ENCODE assay signal across 11 cellular contexts in genomic region chr4:83207497-83208105, GRCh38.
DNase-seq lines count a peak whose midpoint lies in the region; ATAC-seq and TF ChIP-seq lines count a peak whose summit lies in the region.
"Had no signal": no experiment of that assay in that cellular context is flagged by ENCODE, and none has a peak within 500 bp of the region (broad histone marks: within the 10 kb centered on the region; RNA-seq: fewer than 3 reads in every experiment).

No MANE protein-coding gene starts in this region.

- H3K27ac ChIP-seq in breast epithelium (no peak overlapping the region), H9 (ENCODE audit: insufficient read length, low read depth, low read length) (no peak overlapping the region)

- no peaks in the 10 kb centered on the region for H3K36me3 ChIP-seq in breast epithelium
- H3K36me3 ChIP-seq in kidney epithelial cell (ENCODE audit: control insufficient read depth, insufficient read depth, low read length): no peaks in the 10 kb centered on the region

- no peak overlapping the region for H3K27ac Mint-ChIP-seq in MCF 10A (ENCODE audit: low read depth, unreplicated experiment)
- no peak overlapping the region for H3K27ac Mint-ChIP-seq in H9

- H2BK12ac ChIP-seq in H9 (ENCODE audit: insufficient read length, low read depth, low read length): no peak overlapping the region

- H3K18ac ChIP-seq in H9 (ENCODE audit: insufficient read length, low read depth, low read length): no peak overlapping the region

- no peak overlapping the region for H2AK5ac ChIP-seq in H9 (ENCODE audit: insufficient read length, low read length)

- H3K9me3 ChIP-seq in breast epithelium: no peaks in the 10 kb centered on the region
- H3K9me3 ChIP-seq in H9 (ENCODE audit: control insufficient read depth, low read depth, low read length): peaks cover 9% of the 10 kb centered on the region

- H3T11ph ChIP-seq in H9 (ENCODE audit: low read length): no peak overlapping the region

- no CpG with 5 or more reads among the region's 6 CpGs for WGBS in H9 (ENCODE audit: extremely low coverage, insufficient read length, low lambda C conversion rate)

- H3K9me3 Mint-ChIP-seq in MCF 10A (ENCODE audit: unreplicated experiment): peaks cover 10% of the 10 kb centered on the region
- peaks cover 16 to 17% of the 10 kb centered on the region in 2 experiments for H3K9me3 Mint-ChIP-seq in H9

- intact Hi-C loops in MCF 10A (cut with micrococcal nuclease): no loop called here
- intact Hi-C loops in breast epithelium (cut with DNase I; ENCODE audit: low total_unique reads): no loop called here

- POLR2A ChIA-PET in MCF 10A (lab: Yijun Ruan, JAX): interaction anchor here (0.6 to 2.1 kb wide), 5 partner anchors 10 to 93 kb away, joined by 3 to 7 read pairs (median 5); partner anchors contain the start of gene PLAC8

- H3K27me3 Mint-ChIP-seq in MCF 10A (ENCODE audit: insufficient read depth, unreplicated experiment): no peaks in the 10 kb centered on the region
- H3K27me3 Mint-ChIP-seq in H9 (ENCODE audit: low read depth): peaks cover 16% of the 10 kb centered on the region

- H3K9ac ChIP-seq in H9 (ENCODE audit: extremely low read depth, insufficient read length, low read length): no peak overlapping the region

- TF ChIP-seq CTCF in MCF 10A (IDR thresholded peaks at IDR 0.05; ENCODE audit: unreplicated experiment) (no peak), breast epithelium (IDR thresholded peaks at IDR 0.05) (no peak), astrocyte of the cerebellum (IDR thresholded peaks at IDR 0.05; ENCODE audit: low read depth, low read length, missing control alignments) (no peak), kidney epithelial cell (IDR thresholded peaks at IDR 0.05; ENCODE audit: insufficient read depth, low read length, poor library complexity, severe bottlenecking) (no peak), H9 (conservative IDR thresholded peaks at IDR 0.05) (no peak), GM20000 (IDR thresholded peaks at IDR 0.05; ENCODE audit: extremely low read depth, missing control alignments) (no peak)

- BruUV-seq in MCF 10A (replicated peaks; lab: Mats Ljungman, UMichigan): no TSS peak

- no peak for TF ChIP-seq POLR2A in breast epithelium (IDR thresholded peaks at IDR 0.05)

- H3K14ac ChIP-seq in H9 (ENCODE audit: insufficient read depth, low read length): no peak overlapping the region

- H4K8ac ChIP-seq in H9 (replicated peaks; ENCODE audit: insufficient read length, low read depth, low read length): no peak overlapping the region

- no peaks in the 10 kb centered on the region for H3K36me3 Mint-ChIP-seq in MCF 10A (ENCODE audit: insufficient read depth, unreplicated experiment)
- peaks cover 5 to 18% (median 6%) of the 10 kb centered on the region in 3 experiments; a peak in 6 of 7 replicates for H3K36me3 Mint-ChIP-seq in H9 (ENCODE audit: insufficient read depth in 1 of 3, low read depth in 3 of 3)

- H3K4me1 ChIP-seq in breast epithelium (no peaks in the 10 kb centered on the region), H9 (ENCODE audit: insufficient read depth, low read length) (peaks cover 7% of the 10 kb centered on the region; the same call in 1 of the 2 replicates)

- in situ Hi-C loops in astrocyte of the cerebellum (cut with HindIII; ENCODE audit: low sequenced_read_pairs): no loop called here

- H3K4me3 ChIP-seq in breast epithelium (no peak overlapping the region), astrocyte of the cerebellum (ENCODE audit: low read depth, low read length) (no peak overlapping the region), kidney epithelial cell (ENCODE audit: low read depth, low read length) (no peak overlapping the region)

- H3K79me2 ChIP-seq in H9 (ENCODE audit: insufficient read depth, low read length): no peaks in the 10 kb centered on the region

- no peak overlapping the region for H2AFZ ChIP-seq in H9 (ENCODE audit: low read length)

- no peaks in the 10 kb centered on the region for H3K23me2 ChIP-seq in H9 (ENCODE audit: insufficient read length, low read depth, low read length, poor library complexity, severe bottlenecking)

- no peak overlapping the region for H3K56ac ChIP-seq in H9 (ENCODE audit: insufficient read length, low read depth, low read length)

- H3K79me1 ChIP-seq in H9 (ENCODE audit: insufficient read depth, low read depth, low read length, poor library complexity, severe bottlenecking): no peaks in the 10 kb centered on the region

- H3K23ac ChIP-seq in H9 (ENCODE audit: insufficient read length, low read depth, low read length): no peak overlapping the region

- no peak overlapping the region for H4K5ac ChIP-seq in H9 (ENCODE audit: insufficient read length, low read depth, low read length)

- H2BK5ac ChIP-seq in H9 (ENCODE audit: insufficient read length, low read length): no peak overlapping the region

- no peak overlapping the region for H3K4ac ChIP-seq in H9 (ENCODE audit: low read depth, low read length)

- H3K4me1 Mint-ChIP-seq in MCF 10A (ENCODE audit: insufficient read depth, unreplicated experiment) (peaks cover 11% of the 10 kb centered on the region), H9 (peaks cover 22 to 24% of the 10 kb centered on the region in 2 experiments)

- DNase-seq in MCF 10A (ENCODE audit: unreplicated experiment) (peak; percentile 18), breast epithelium (ENCODE audit: low spot score in 2 of 2) (no peak), astrocyte of the cerebellum (ENCODE audit: low read depth) (peak; percentile 62), kidney epithelial cell (ENCODE audit: low read depth) (peak; percentile 61), H9 (no peak), GM20000 (ENCODE audit: low spot score) (no peak)
- DNase-seq in stimulated activated CD4-positive, alpha-beta T cell treated with anti-CD3 and anti-CD28 coated beads, Interleukin-1b, Interleukin-23, amount 100 ng/mL, for 48 hours: no peak
- DNase-seq: head of caudate nucleus; NCI-H524; stimulated activated CD4-positive, alpha-beta T cell treated with anti-CD3 and anti-CD28 coated beads, Interleukin-2, amount 100 ng/mL, for 24 hours had no signal

- H4K20me1 ChIP-seq in H9 (ENCODE audit: control insufficient read depth, insufficient read depth, insufficient read length): no peaks in the 10 kb centered on the region

- no peak overlapping the region for H2BK120ac ChIP-seq in H9 (ENCODE audit: low read depth, low read length, poor library complexity, severe bottlenecking)

- no peak overlapping the region for H2BK15ac ChIP-seq in H9 (ENCODE audit: low read depth, low read length)

- H3K27me3 ChIP-seq in breast epithelium (no peaks in the 10 kb centered on the region), kidney epithelial cell (ENCODE audit: control insufficient read depth, insufficient read depth, low read length) (no peaks in the 10 kb centered on the region), H9 (ENCODE audit: insufficient read depth, low read length) (no peaks in the 10 kb centered on the region)

- H3K4me3 Mint-ChIP-seq in MCF 10A (ENCODE audit: unreplicated experiment) (peak overlapping the region; percentile 1), H9 (no peak overlapping the region)

- CTCF ChIA-PET in MCF 10A (lab: Yijun Ruan, JAX): interaction anchor here (0.7 kb wide), 1 partner anchor 14 kb away, joined by 5 read pairs; no protein-coding TSS in a partner anchor

- H3K4me2 ChIP-seq in H9 (ENCODE audit: insufficient read depth, insufficient read length, low read length): no peak overlapping the region

- no peak overlapping the region for H4K91ac ChIP-seq in H9 (ENCODE audit: insufficient read length, low read depth, low read length)

- no peak overlapping the region for H2BK20ac ChIP-seq in H9 (ENCODE audit: low read depth, low read length, poor library complexity, severe bottlenecking)

- no peak for ATAC-seq in HG03039 (IDR thresholded peaks at IDR 0.05; ENCODE audit: unreplicated experiment)

Comparison
In these comparisons a context has a peak if more than half of its experiments do, and no peak if none do; other contexts are left out.
1. DNase-seq: peak in MCF 10A (single experiment), astrocyte of the cerebellum (single experiment) and kidney epithelial cell (single experiment); none in breast epithelium (0 of 2), stimulated activated CD4-positive, alpha-beta T cell treated with anti-CD3 and anti-CD28 coated beads, Interleukin-1b, Interleukin-23, amount 100 ng/mL, for 48 hours (single experiment), H9 (single experiment) and GM20000 (single experiment).